Comparison of ENCODE assay signal across 14 cellular contexts in genomic region chr9:83628540-83628939, GRCh38.
"Had no signal": no experiment of that assay in that cellular context is flagged by ENCODE, and none has a peak within 500 bp of the region (broad histone marks: within the 10 kb centered on the region; RNA-seq: fewer than 3 reads in every experiment).

No MANE protein-coding gene starts in this region.

- H3K4me3 Mint-ChIP-seq: neural progenitor cell; T-helper 2 cell treated with Interferon-gamma antibody and Interleukin-4, amounts not matched to agents 5 μg/mL and 100 μg/mL, for 36 hours had no signal

- H3K9me3 ChIP-seq: colonic mucosa, ovary, SJCRH30, tibial nerve had no signal

- DNase-seq: activated CD4-positive, alpha-beta T cell treated with anti-CD3 and anti-CD28 coated beads for 4 hours; activated effector memory CD4-positive, alpha-beta T cell treated with anti-CD3 and anti-CD28 coated beads, Interleukin-2, amount 50 U/mL, for 16 hours; colonic mucosa; effector CD4-positive, alpha-beta T cell; kidney glomerular epithelial cell; ovary; retina; SJCRH30; SW 1271; WERI-Rb-1 had no signal

- H3K9me3 Mint-ChIP-seq: neural progenitor cell; T-helper 2 cell treated with Interferon-gamma antibody and Interleukin-4, amounts not matched to agents 5 μg/mL and 100 μg/mL, for 36 hours had no signal

- H3K4me3 ChIP-seq: colonic mucosa, neural progenitor cell, ovary, SJCRH30, skin epidermis, tibial nerve had no signal

- H3K27ac ChIP-seq: colonic mucosa, neural progenitor cell, ovary, SJCRH30, skin epidermis, WERI-Rb-1 had no signal

- H2AFZ ChIP-seq: neural progenitor cell had no signal

- H3K9ac ChIP-seq: neural progenitor cell had no signal

- H3K27ac Mint-ChIP-seq: neural progenitor cell; T-helper 2 cell treated with Interferon-gamma antibody and Interleukin-4, amounts not matched to agents 5 μg/mL and 100 μg/mL, for 36 hours had no signal

- H3K4me2 ChIP-seq: neural progenitor cell had no signal

- H3K36me3 ChIP-seq: colonic mucosa, neural progenitor cell, ovary, WERI-Rb-1 had no signal

- H3K27me3 ChIP-seq: colonic mucosa, neural progenitor cell, ovary, SJCRH30, tibial nerve had no signal
